ENCODE assay signal across 15 cellular contexts in the genomic region with DNA sequence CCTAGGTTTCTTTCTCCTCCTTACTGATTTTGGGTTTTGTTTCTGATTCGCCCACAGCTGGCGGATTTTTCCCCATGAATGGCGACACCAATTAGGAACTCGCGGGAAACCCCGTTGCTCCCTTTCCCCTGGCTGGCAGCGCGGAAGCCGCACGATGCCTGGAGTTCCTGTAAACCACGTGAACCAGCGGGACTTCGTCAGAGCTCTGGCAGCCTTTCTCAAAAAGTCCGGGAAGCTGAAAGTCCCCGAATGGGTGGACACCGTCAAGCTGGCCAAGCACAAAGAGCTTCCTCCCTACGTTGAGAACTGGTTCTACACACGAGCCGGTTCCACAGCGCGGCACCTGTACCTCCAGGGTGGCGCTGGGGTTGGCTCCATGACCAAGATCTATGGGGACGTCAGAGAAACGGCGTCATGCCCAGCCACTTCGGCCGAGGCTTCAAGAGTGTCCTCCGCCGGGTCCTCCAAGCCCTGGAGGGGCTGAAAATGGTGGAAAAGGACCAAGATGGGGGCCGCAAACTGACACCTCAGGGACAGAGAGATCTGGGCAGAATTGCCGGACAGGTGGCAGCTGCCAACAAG. TPM values are rescaled to one million over a fixed set of nuclear protein-coding genes. Genes with fewer than 3 reads are reported as not detected.
DNase-seq lines count a peak whose midpoint lies in the region; ATAC-seq and TF ChIP-seq lines count a peak whose summit lies in the region.
"Had no signal": no experiment of that assay in that cellular context is flagged by ENCODE, and none has a peak within 500 bp of the region (broad histone marks: within the 10 kb centered on the region; RNA-seq: fewer than 3 reads in every experiment).

No MANE protein-coding gene starts in this region.

- peaks cover 6% of the 10 kb centered on the region for H3K27me3 Mint-ChIP-seq in CD4-positive, CD25-positive, alpha-beta regulatory T cell

- dilution Hi-C loops in mammary epithelial cell (cut with HindIII; ENCODE audit: low sequenced_read_pairs) = no loop called here

- H3K27ac ChIP-seq in CD4-positive, CD25-positive, alpha-beta regulatory T cell (ENCODE audit: insufficient read depth, low read length, poor library complexity, severe bottlenecking) = no peak overlapping the region
- no peak overlapping the region for H3K27ac ChIP-seq in mammary epithelial cell (ENCODE audit: insufficient read depth, low read depth, low read length)
- no peak overlapping the region for H3K27ac ChIP-seq in right atrium auricular region
- no peak overlapping the region for H3K27ac ChIP-seq in ovary
- H3K27ac ChIP-seq in gastroesophageal sphincter = peak overlapping the region in 1 of 4 donors; percentile 27
- no peak overlapping the region for H3K27ac ChIP-seq in RWPE1

- CTCF ChIA-PET in mammary epithelial cell (lab: Charles Lee; ENCODE audit: low non-redundant PET) (no interaction called here), RWPE1 (lab: Yijun Ruan, JAX) (interaction anchor here (0.7 kb wide), 1 partner anchor 934 kb away, joined by 4 read pairs; no protein-coding TSS in a partner anchor)

- H4K20me1 ChIP-seq in mammary epithelial cell (ENCODE audit: insufficient read depth, low read length) = no peaks in the 10 kb centered on the region

- H3K4me2 ChIP-seq in mammary epithelial cell (ENCODE audit: insufficient read depth, low read depth, low read length) = no peak overlapping the region

- peaks cover 0 to 1% (median 0%) of the 10 kb centered on the region in 7 donors for H3K9me3 Mint-ChIP-seq in CD4-positive, CD25-positive, alpha-beta regulatory T cell

- no peak overlapping the region for H3K4me3 Mint-ChIP-seq in CD4-positive, CD25-positive, alpha-beta regulatory T cell

- peaks cover 4 to 29% (median 20%) of the 10 kb centered on the region in 4 donors for H3K4me1 Mint-ChIP-seq in CD4-positive, CD25-positive, alpha-beta regulatory T cell

- BruUV-seq in mammary epithelial cell (replicated peaks; lab: Mats Ljungman, UMichigan) = no TSS peak

- peaks cover 23% of the 10 kb centered on the region for H3K4me1 ChIP-seq in CD4-positive, CD25-positive, alpha-beta regulatory T cell (ENCODE audit: control insufficient read depth, insufficient read depth, low read length, poor library complexity, severe bottlenecking)
- H3K4me1 ChIP-seq in mammary epithelial cell (ENCODE audit: insufficient read depth, low read length) (peaks cover 15% of the 10 kb centered on the region), right atrium auricular region (peaks cover 0 to 19% of the 10 kb centered on the region in 2 donors), ovary (ENCODE audit: insufficient read depth) (peaks cover 9% of the 10 kb centered on the region), gastroesophageal sphincter (peaks cover 0 to 20% (median 7%) of the 10 kb centered on the region in 3 donors)

- peak overlapping the region in 2 of 3 donors; percentile 15 to 73 for H3K27ac Mint-ChIP-seq in CD4-positive, CD25-positive, alpha-beta regulatory T cell

- TF ChIP-seq CTCF in mammary epithelial cell (conservative IDR thresholded peaks at IDR 0.05 in 1 of 2, IDR thresholded peaks at IDR 0.05 in 1 of 2; ENCODE audit: extremely low read depth in 1 of 2, insufficient read depth in 1 of 2, low read depth in 1 of 2, low read length in 2 of 2) = no peak
- TF ChIP-seq CTCF in right atrium auricular region (IDR thresholded peaks at IDR 0.05) = no peak
- TF ChIP-seq CTCF in ovary (IDR thresholded peaks at IDR 0.05) = no peak
- no peak for TF ChIP-seq CTCF in gastroesophageal sphincter (IDR thresholded peaks at IDR 0.05)
- no peak for TF ChIP-seq CTCF in RWPE1 (conservative IDR thresholded peaks at IDR 0.05; ENCODE audit: low read depth)

- TF ChIP-seq POLR2A in ovary (IDR thresholded peaks at IDR 0.05) (no peak), gastroesophageal sphincter (IDR thresholded peaks at IDR 0.05) (no peak)

- no peak overlapping the region for H3K9ac ChIP-seq in mammary epithelial cell (ENCODE audit: insufficient read depth, low read length)

- H3K27me3 ChIP-seq in CD4-positive, CD25-positive, alpha-beta regulatory T cell (ENCODE audit: control insufficient read depth, insufficient read depth, low read length) = no peaks in the 10 kb centered on the region
- no peaks in the 10 kb centered on the region for H3K27me3 ChIP-seq in mammary epithelial cell (ENCODE audit: insufficient read depth, low read length)
- no peaks in the 10 kb centered on the region for H3K27me3 ChIP-seq in right atrium auricular region
- no peaks in the 10 kb centered on the region for H3K27me3 ChIP-seq in ovary
- H3K27me3 ChIP-seq in gastroesophageal sphincter = peaks cover 34% of the 10 kb centered on the region

- H3K36me3 ChIP-seq in CD4-positive, CD25-positive, alpha-beta regulatory T cell (ENCODE audit: control insufficient read depth, insufficient read depth, low read length) = no peaks in the 10 kb centered on the region
- H3K36me3 ChIP-seq in mammary epithelial cell (ENCODE audit: insufficient read depth, low read length) (no peaks in the 10 kb centered on the region), right atrium auricular region (no peaks in the 10 kb centered on the region), ovary (no peaks in the 10 kb centered on the region), gastroesophageal sphincter (peaks cover 0 to under 1% of the 10 kb centered on the region in 2 donors)

- no peaks in the 10 kb centered on the region for H3K9me3 ChIP-seq in CD4-positive, CD25-positive, alpha-beta regulatory T cell (ENCODE audit: control insufficient read depth in 2 of 2, low read length in 2 of 2)
- no peaks in the 10 kb centered on the region for H3K9me3 ChIP-seq in mammary epithelial cell (replicated peaks; ENCODE audit: insufficient read depth, low read length)
- no peaks in the 10 kb centered on the region for H3K9me3 ChIP-seq in right atrium auricular region
- H3K9me3 ChIP-seq in ovary = no peaks in the 10 kb centered on the region
- no peaks in the 10 kb centered on the region for H3K9me3 ChIP-seq in gastroesophageal sphincter
- H3K9me3 ChIP-seq: esophagus squamous epithelium had no signal

- H3K4me3 ChIP-seq in CD4-positive, CD25-positive, alpha-beta regulatory T cell (ENCODE audit: low read depth, low read length) = no peak overlapping the region
- H3K4me3 ChIP-seq in mammary epithelial cell (replicated peaks in 1 of 3; ENCODE audit: insufficient read depth in 1 of 3, low read depth in 2 of 3, low read length in 3 of 3) (no peak overlapping the region), right atrium auricular region (no peak overlapping the region), ovary (no peak overlapping the region), gastroesophageal sphincter (peak overlapping the region in 1 of 2 donors; percentile 15)
- H3K4me3 ChIP-seq: esophagus squamous epithelium, GM12878 had no signal

- in situ Hi-C loops in mammary epithelial cell (cut with MboI; ENCODE audit: low sequenced_read_pairs in 2 of 2) = no loop called here

- no peak for TF ChIP-seq EP300 in ovary (IDR thresholded peaks at IDR 0.05)
- TF ChIP-seq EP300 in gastroesophageal sphincter (IDR thresholded peaks at IDR 0.05) = no peak

- POLR2A ChIA-PET in RWPE1 (lab: Yijun Ruan, JAX; ENCODE audit: low non-redundant PET) = no interaction called here

- 75% methylated on average over 20 of the region's 31 CpGs for WGBS in mammary epithelial cell (ENCODE audit: low coverage, missing lambda C conversion rate)
- WGBS in ovary, 3 donors = 63 to 70% (median 70%) methylated on average over 31 of the region's 31 CpGs
- WGBS in gastroesophageal sphincter (ENCODE audit: low coverage in 1 of 2), 2 donors = 56 to 63% methylated on average over 6 to 7 of the region's 31 CpGs

- peaks cover 6% of the 10 kb centered on the region for H3K36me3 Mint-ChIP-seq in CD4-positive, CD25-positive, alpha-beta regulatory T cell

- H3K79me2 ChIP-seq in mammary epithelial cell (ENCODE audit: insufficient read depth, low read length) = peaks cover 18% of the 10 kb centered on the region

- DNase-seq in CD4-positive, CD25-positive, alpha-beta regulatory T cell = no peak
- DNase-seq in mammary epithelial cell (no peak), right atrium auricular region (ENCODE audit: low spot score) (peak; percentile 68), ovary (peak in 4 of 5 donors; percentile 29 to 45 (median 38)), RWPE1 (ENCODE audit: low spot score) (no peak)
- DNase-seq: activated CD8-positive, alpha-beta memory T cell treated with anti-CD3 and anti-CD28 coated beads for 24 hours; activated naive CD4-positive, alpha-beta T cell; central memory CD4-positive, alpha-beta T cell; DMS79; esophagus squamous epithelium; NCI-H146 had no signal

- intact Hi-C loops in mammary epithelial cell (cut with micrococcal nuclease) (no loop called here), ovary (cut with DNase I) (no loop called here)

- ATAC-seq in CD4-positive, CD25-positive, alpha-beta regulatory T cell (ENCODE audit: low read depth in 2 of 2) = no peak
- ATAC-seq in gastroesophageal sphincter (no peak), GM19328 (IDR thresholded peaks at IDR 0.05; ENCODE audit: unreplicated experiment) (no peak), HG03095 (IDR thresholded peaks at IDR 0.05; ENCODE audit: unreplicated experiment) (no peak)
- ATAC-seq: GM12878 had no signal

- peak overlapping the region; percentile 40 for H2AFZ ChIP-seq in mammary epithelial cell (ENCODE audit: low read depth, low read length)

RNA-seq across cellular contexts. Expression of a gene that starts 3.2 kb away (rescaled TPM):
- total RNA-seq in CD4-positive, CD25-positive, alpha-beta regulatory T cell = 57.7 TPM
- polyA plus RNA-seq in CD4-positive, CD25-positive, alpha-beta regulatory T cell = 10 to 100 TPM; 45.0 to 54.5 (median 46.9) TPM
- total RNA-seq in mammary epithelial cell = 10 to 100 TPM; 61.2 to 82.8 TPM
- polyA plus RNA-seq in mammary epithelial cell = 88.6 TPM
- 107 TPM for polyA minus RNA-seq in mammary epithelial cell
- 10 to 100 TPM in 1 of 2 donors, 1 to 10 TPM in 1; 6.8 to 19.1 TPM for total RNA-seq in right atrium auricular region
- 10 to 100 TPM; 25.2 to 48.0 (median 35.9) TPM for total RNA-seq in ovary
- polyA plus RNA-seq in ovary = 10 to 100 TPM; 11.2 to 47.6 TPM
- 10 to 100 TPM; 18.6 to 27.5 (median 20.2) TPM for total RNA-seq in gastroesophageal sphincter

RNA-seq across cellular contexts. Expression of a gene that starts 7.5 kb away (rescaled TPM):
- 6.5 TPM for total RNA-seq in CD4-positive, CD25-positive, alpha-beta regulatory T cell
- 10 to 100 TPM in 1 of 4 donors, 1 to 10 TPM in 3; 8.1 to 10.1 (median 9.2) TPM for polyA plus RNA-seq in CD4-positive, CD25-positive, alpha-beta regulatory T cell
- total RNA-seq in mammary epithelial cell = 10 to 100 TPM; 20.3 to 25.8 TPM
- polyA plus RNA-seq in mammary epithelial cell = 18.2 TPM
- polyA minus RNA-seq in mammary epithelial cell = 25.0 TPM
- total RNA-seq in right atrium auricular region = 1 to 10 TPM; 8.6 to 9.1 TPM
- 10 to 100 TPM; 10.6 to 13.3 (median 11.8) TPM for total RNA-seq in ovary
- 10 to 100 TPM in 1 of 2 donors, 1 to 10 TPM in 1; 6.9 to 26.0 TPM for polyA plus RNA-seq in ovary
- 10 to 100 TPM; 14.9 to 27.0 (median 21.2) TPM for total RNA-seq in gastroesophageal sphincter

RNA-seq across cellular contexts. Expression of a gene that starts 37.4 kb away (rescaled TPM):
- 6.8 TPM for total RNA-seq in CD4-positive, CD25-positive, alpha-beta regulatory T cell
- polyA plus RNA-seq in CD4-positive, CD25-positive, alpha-beta regulatory T cell = 1 to 10 TPM; 5.0 to 9.2 (median 8.1) TPM
- 10 to 100 TPM; 10.7 to 15.0 TPM for total RNA-seq in mammary epithelial cell
- 6.4 TPM for polyA plus RNA-seq in mammary epithelial cell
- polyA minus RNA-seq in mammary epithelial cell = 9.0 TPM
- 1 to 10 TPM; 5.5 to 5.9 TPM for total RNA-seq in right atrium auricular region
- 10 to 100 TPM in 2 of 7 donors, 1 to 10 TPM in 5; 6.5 to 13.2 (median 9.0) TPM for total RNA-seq in ovary
- 10 to 100 TPM in 1 of 2 donors, 1 to 10 TPM in 1; 8.2 to 12.3 TPM for polyA plus RNA-seq in ovary
- total RNA-seq in gastroesophageal sphincter = 10 to 100 TPM in 3 of 4 donors, 1 to 10 TPM in 1; 8.7 to 16.4 (median 13.1) TPM

RNA-seq across cellular contexts. Expression of a gene that starts 37.7 kb away (rescaled TPM):
- 2.2 TPM for total RNA-seq in CD4-positive, CD25-positive, alpha-beta regulatory T cell
- under 1 TPM; 0.23 to 0.85 (median 0.66) TPM for polyA plus RNA-seq in CD4-positive, CD25-positive, alpha-beta regulatory T cell
- total RNA-seq in mammary epithelial cell = 1 to 10 TPM; 2.7 to 2.8 TPM
- 2.0 TPM for polyA plus RNA-seq in mammary epithelial cell
- polyA minus RNA-seq in mammary epithelial cell = 3.6 TPM
- total RNA-seq in right atrium auricular region = under 1 TPM; 0.41 to 0.83 TPM
- 1 to 10 TPM; 3.1 to 6.5 (median 3.9) TPM for total RNA-seq in ovary
- 1 to 10 TPM; 2.2 to 3.0 TPM for polyA plus RNA-seq in ovary
- total RNA-seq in gastroesophageal sphincter = 1 to 10 TPM; 1.4 to 2.3 (median 2.0) TPM

Comparison
In these comparisons a context has a peak if more than half of its experiments do, and no peak if none do; other contexts are left out.
1. DNase-seq: peak in right atrium auricular region (single experiment) and ovary (4 of 5); none in CD4-positive, CD25-positive, alpha-beta regulatory T cell (0 of 3), mammary epithelial cell (single experiment) and RWPE1 (single experiment).